8 cellular contexts compared by ENCODE assay signal in the genomic region with DNA sequence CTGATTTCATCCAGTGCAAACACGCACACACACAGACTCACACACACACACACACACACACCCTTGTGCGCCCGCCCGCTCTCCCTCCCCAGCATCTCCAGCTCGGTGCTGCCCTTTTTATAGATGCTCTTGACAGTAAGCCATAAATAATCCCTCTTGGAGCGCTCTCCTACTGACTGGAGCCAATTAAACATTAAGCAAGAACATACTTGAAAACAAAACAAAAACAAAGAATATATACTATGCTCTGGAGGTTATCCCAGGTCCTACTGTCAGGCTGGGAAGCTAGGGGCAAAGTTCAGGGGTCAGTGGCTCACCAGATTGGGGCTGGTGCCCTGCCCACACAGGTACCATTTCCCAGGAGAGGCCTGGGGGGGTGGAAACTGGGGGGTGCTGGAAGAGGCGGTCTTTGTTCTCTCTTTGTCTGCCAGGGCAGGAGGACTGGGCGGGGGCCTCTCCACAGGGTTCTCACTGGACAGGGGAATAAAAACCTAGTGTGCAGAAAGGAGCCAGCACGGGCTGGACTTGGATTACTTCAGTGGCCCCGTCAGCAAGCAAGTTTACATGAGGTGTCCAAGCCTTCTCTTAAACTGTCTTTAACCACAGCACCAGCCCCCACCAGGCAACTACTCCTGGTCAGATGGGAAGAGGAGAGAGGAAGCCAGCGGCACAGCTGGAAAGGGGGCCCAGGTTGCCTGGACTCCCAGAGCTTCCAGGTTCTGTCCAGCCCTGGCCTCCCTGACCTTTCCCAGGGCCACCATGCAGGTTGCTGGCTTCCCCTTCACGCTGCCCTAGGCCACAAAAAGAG. TPM values are rescaled to one million over a fixed set of nuclear protein-coding genes. Genes with fewer than 3 reads are reported as not detected.
DNase-seq lines count a peak whose midpoint lies in the region; ATAC-seq and TF ChIP-seq lines count a peak whose summit lies in the region.

No MANE protein-coding gene starts in this region.

- no peaks in the 10 kb centered on the region for H3K9me3 ChIP-seq in RWPE2 (ENCODE audit: severe bottlenecking)
- no peaks in the 10 kb centered on the region for H3K9me3 ChIP-seq in right atrium auricular region

- POLR2A ChIA-PET in activated CD4-positive, alpha-beta T cell treated with anti-CD3 and anti-CD28 coated beads for 36 hours (lab: Charles Lee), result interaction anchor here (0.7 kb wide), 1 partner anchor 22 kb away, joined by 4 read pairs; no protein-coding TSS in a partner anchor

- H3K36me3 ChIP-seq in RWPE2 (ENCODE audit: low read depth), result no peaks in the 10 kb centered on the region
- no peaks in the 10 kb centered on the region for H3K36me3 ChIP-seq in right atrium auricular region

- H3K27ac Mint-ChIP-seq in activated CD4-positive, alpha-beta T cell treated with anti-CD3 and anti-CD28 coated beads for 36 hours, result peak overlapping the region; percentile 9
- H3K27ac Mint-ChIP-seq in activated CD4-positive, alpha-beta T cell treated with anti-CD3 and anti-CD28 coated beads, Interleukin-2, amount 10 ng/mL, durations not matched to agents 24 days and 14 days, result no peak overlapping the region
- H3K27ac Mint-ChIP-seq in stimulated activated naive B cell treated with anti-CD40 and anti-IgM and Interleukin-4, amounts not matched to agents 10 μg/mL and 1 μg/mL and 100 μg/mL, for 72 hours, result peak overlapping the region; percentile 86
- H3K27ac Mint-ChIP-seq in activated T-cell treated with anti-CD3 and anti-CD28 coated beads, Interleukin-2, amount 50 U/mL, for 72 hours, result no peak overlapping the region

- H3K4me3 ChIP-seq in RWPE2 (ENCODE audit: severe bottlenecking), result no peak overlapping the region
- H3K4me3 ChIP-seq in right atrium auricular region, result no peak overlapping the region

- no peak overlapping the region for H3K4me3 Mint-ChIP-seq in activated CD4-positive, alpha-beta T cell treated with anti-CD3 and anti-CD28 coated beads for 36 hours
- no peak overlapping the region for H3K4me3 Mint-ChIP-seq in activated CD4-positive, alpha-beta T cell treated with anti-CD3 and anti-CD28 coated beads, Interleukin-2, amount 10 ng/mL, durations not matched to agents 24 days and 14 days
- H3K4me3 Mint-ChIP-seq in stimulated activated naive B cell treated with anti-CD40 and anti-IgM and Interleukin-4, amounts not matched to agents 10 μg/mL and 1 μg/mL and 100 μg/mL, for 72 hours, result peak overlapping the region; percentile 62 to 63
- peak overlapping the region in 1 of 2 donors; percentile 50 for H3K4me3 Mint-ChIP-seq in activated T-cell treated with anti-CD3 and anti-CD28 coated beads, Interleukin-2, amount 50 U/mL, for 72 hours

- H3K27me3 Mint-ChIP-seq in activated CD4-positive, alpha-beta T cell treated with anti-CD3 and anti-CD28 coated beads for 36 hours, result no peaks in the 10 kb centered on the region
- H3K27me3 Mint-ChIP-seq in activated CD4-positive, alpha-beta T cell treated with anti-CD3 and anti-CD28 coated beads, Interleukin-2, amount 10 ng/mL, durations not matched to agents 24 days and 14 days, result no peaks in the 10 kb centered on the region
- no peaks in the 10 kb centered on the region for H3K27me3 Mint-ChIP-seq in stimulated activated naive B cell treated with anti-CD40 and anti-IgM and Interleukin-4, amounts not matched to agents 10 μg/mL and 1 μg/mL and 100 μg/mL, for 72 hours
- no peaks in the 10 kb centered on the region for H3K27me3 Mint-ChIP-seq in activated T-cell treated with anti-CD3 and anti-CD28 coated beads, Interleukin-2, amount 50 U/mL, for 72 hours (ENCODE audit: low read depth)

- ATAC-seq in activated CD4-positive, alpha-beta T cell treated with anti-CD3 and anti-CD28 coated beads for 36 hours, result no peak
- peak; percentile 5; the same call in 1 of the 3 replicates for ATAC-seq in RWPE2 (ENCODE audit: low read depth)
- peak in 1 of 2 donors; percentile 5 for ATAC-seq in stimulated activated naive B cell treated with anti-CD40 and anti-IgM and Interleukin-4, amounts not matched to agents 10 μg/mL and 1 μg/mL and 100 μg/mL, for 72 hours (replicated peaks)
- no peak for ATAC-seq in GM18858 (IDR thresholded peaks at IDR 0.05; ENCODE audit: unreplicated experiment)
- ATAC-seq in activated T-cell treated with anti-CD3 and anti-CD28 coated beads, Interleukin-2, amount 50 U/mL, for 72 hours (replicated peaks in 1 of 2), result no peak
- no peak for ATAC-seq in HG02610 (IDR thresholded peaks at IDR 0.05; ENCODE audit: unreplicated experiment)

- H3K27ac ChIP-seq in RWPE2 (ENCODE audit: poor library complexity, severe bottlenecking) (no peak overlapping the region), right atrium auricular region (peak overlapping the region; percentile 79 to 81)

- DNase-seq in activated CD4-positive, alpha-beta T cell treated with anti-CD3 and anti-CD28 coated beads for 36 hours, result no peak
- no peak for DNase-seq in activated CD4-positive, alpha-beta T cell treated with anti-CD3 and anti-CD28 coated beads, Interleukin-2, amount 10 ng/mL, durations not matched to agents 24 days and 14 days
- DNase-seq in RWPE2 (ENCODE audit: low spot score) (no peak), right atrium auricular region (ENCODE audit: low spot score) (peak; percentile 77)
- DNase-seq in stimulated activated naive B cell treated with anti-CD40 and anti-IgM and Interleukin-4, amounts not matched to agents 10 μg/mL and 1 μg/mL and 100 μg/mL, for 72 hours, result no peak
- DNase-seq in activated T-cell treated with anti-CD3 and anti-CD28 coated beads, Interleukin-2, amount 50 U/mL, for 72 hours, result no peak

- intact Hi-C loops in activated CD4-positive, alpha-beta T cell treated with anti-CD3 and anti-CD28 coated beads for 36 hours (cut with DNase I, micrococcal nuclease), result no loop called here
- intact Hi-C loops in activated CD4-positive, alpha-beta T cell treated with anti-CD3 and anti-CD28 coated beads, Interleukin-2, amount 10 ng/mL, durations not matched to agents 24 days and 14 days (cut with micrococcal nuclease), result no loop called here

- H3K36me3 Mint-ChIP-seq in activated CD4-positive, alpha-beta T cell treated with anti-CD3 and anti-CD28 coated beads for 36 hours (ENCODE audit: low read depth), result peaks cover 4% of the 10 kb centered on the region
- peaks cover 14% of the 10 kb centered on the region for H3K36me3 Mint-ChIP-seq in activated CD4-positive, alpha-beta T cell treated with anti-CD3 and anti-CD28 coated beads, Interleukin-2, amount 10 ng/mL, durations not matched to agents 24 days and 14 days (ENCODE audit: low read depth)
- peaks cover 75 to 80% of the 10 kb centered on the region in 2 donors for H3K36me3 Mint-ChIP-seq in stimulated activated naive B cell treated with anti-CD40 and anti-IgM and Interleukin-4, amounts not matched to agents 10 μg/mL and 1 μg/mL and 100 μg/mL, for 72 hours
- H3K36me3 Mint-ChIP-seq in activated T-cell treated with anti-CD3 and anti-CD28 coated beads, Interleukin-2, amount 50 U/mL, for 72 hours (ENCODE audit: insufficient read depth in 2 of 2), result peaks cover 0 to 5% of the 10 kb centered on the region in 2 donors

- H3K4me1 ChIP-seq in RWPE2 (ENCODE audit: insufficient read depth, poor library complexity, severe bottlenecking), result peaks cover 16% of the 10 kb centered on the region
- H3K4me1 ChIP-seq in right atrium auricular region, result peaks cover 0 to 75% of the 10 kb centered on the region in 2 donors

- H3K9me3 Mint-ChIP-seq in activated CD4-positive, alpha-beta T cell treated with anti-CD3 and anti-CD28 coated beads for 36 hours (ENCODE audit: low read depth), result no peaks in the 10 kb centered on the region
- no peaks in the 10 kb centered on the region for H3K9me3 Mint-ChIP-seq in activated CD4-positive, alpha-beta T cell treated with anti-CD3 and anti-CD28 coated beads, Interleukin-2, amount 10 ng/mL, durations not matched to agents 24 days and 14 days
- H3K9me3 Mint-ChIP-seq in stimulated activated naive B cell treated with anti-CD40 and anti-IgM and Interleukin-4, amounts not matched to agents 10 μg/mL and 1 μg/mL and 100 μg/mL, for 72 hours, result no peaks in the 10 kb centered on the region
- H3K9me3 Mint-ChIP-seq in activated T-cell treated with anti-CD3 and anti-CD28 coated beads, Interleukin-2, amount 50 U/mL, for 72 hours, result no peaks in the 10 kb centered on the region

- TF ChIP-seq CTCF in RWPE2 (IDR thresholded peaks at IDR 0.05; ENCODE audit: poor library complexity, severe bottlenecking) (no peak), right atrium auricular region (IDR thresholded peaks at IDR 0.05) (no peak)

- CTCF ChIA-PET in activated CD4-positive, alpha-beta T cell treated with anti-CD3 and anti-CD28 coated beads for 36 hours (lab: Charles Lee), result interaction anchor here (3.9 kb wide), 1 partner anchor 12 kb away, joined by 37 read pairs; no protein-coding TSS in a partner anchor

- no peaks in the 10 kb centered on the region for H3K27me3 ChIP-seq in RWPE2 (ENCODE audit: insufficient read depth, poor library complexity, severe bottlenecking)
- H3K27me3 ChIP-seq in right atrium auricular region, result no peaks in the 10 kb centered on the region

- H3K4me1 Mint-ChIP-seq in activated CD4-positive, alpha-beta T cell treated with anti-CD3 and anti-CD28 coated beads for 36 hours, result peaks cover 29% of the 10 kb centered on the region
- peaks cover 39% of the 10 kb centered on the region for H3K4me1 Mint-ChIP-seq in activated CD4-positive, alpha-beta T cell treated with anti-CD3 and anti-CD28 coated beads, Interleukin-2, amount 10 ng/mL, durations not matched to agents 24 days and 14 days
- H3K4me1 Mint-ChIP-seq in stimulated activated naive B cell treated with anti-CD40 and anti-IgM and Interleukin-4, amounts not matched to agents 10 μg/mL and 1 μg/mL and 100 μg/mL, for 72 hours, result peaks cover 53 to 91% of the 10 kb centered on the region in 2 donors
- H3K4me1 Mint-ChIP-seq in activated T-cell treated with anti-CD3 and anti-CD28 coated beads, Interleukin-2, amount 50 U/mL, for 72 hours (ENCODE audit: low read depth), result peaks cover 46% of the 10 kb centered on the region

RNA-seq across cellular contexts. Expression of a gene that starts 16.1 kb away (rescaled TPM):
- total RNA-seq in activated CD4-positive, alpha-beta T cell treated with anti-CD3 and anti-CD28 coated beads for 36 hours, result 1 to 10 TPM; 7.6 to 8.4 TPM
- total RNA-seq in activated CD4-positive, alpha-beta T cell treated with anti-CD3 and anti-CD28 coated beads, Interleukin-2, amount 10 ng/mL, durations not matched to agents 24 days and 14 days, result 8.4 and 9.1 TPM in 2 replicates
- total RNA-seq in right atrium auricular region, result 1 to 10 TPM; 1.3 to 3.0 TPM
- total RNA-seq in activated T-cell treated with anti-CD3 and anti-CD28 coated beads, Interleukin-2, amount 50 U/mL, for 72 hours, result 10 to 100 TPM; 23.7 to 25.9 TPM

RNA-seq across cellular contexts. Expression of a gene that starts 53.6 kb away (rescaled TPM):
- 100 to 1,000 TPM; 124 to 157 TPM for total RNA-seq in activated CD4-positive, alpha-beta T cell treated with anti-CD3 and anti-CD28 coated beads for 36 hours
- total RNA-seq in activated CD4-positive, alpha-beta T cell treated with anti-CD3 and anti-CD28 coated beads, Interleukin-2, amount 10 ng/mL, durations not matched to agents 24 days and 14 days, result 153 and 155 TPM in 2 replicates
- 100 to 1,000 TPM; 255 to 283 TPM for total RNA-seq in right atrium auricular region
- 100 to 1,000 TPM; 102 to 117 TPM for total RNA-seq in activated T-cell treated with anti-CD3 and anti-CD28 coated beads, Interleukin-2, amount 50 U/mL, for 72 hours

Comparison
In these comparisons a context has a peak if more than half of its experiments do, and no peak if none do; other contexts are left out.
1. H3K27ac Mint-ChIP-seq: peak in activated CD4-positive, alpha-beta T cell treated with anti-CD3 and anti-CD28 coated beads for 36 hours (single experiment) and stimulated activated naive B cell treated with anti-CD40 and anti-IgM and Interleukin-4, amounts not matched to agents 10 μg/mL and 1 μg/mL and 100 μg/mL, for 72 hours (single experiment); none in activated CD4-positive, alpha-beta T cell treated with anti-CD3 and anti-CD28 coated beads, Interleukin-2, amount 10 ng/mL, durations not matched to agents 24 days and 14 days (single experiment) and activated T-cell treated with anti-CD3 and anti-CD28 coated beads, Interleukin-2, amount 50 U/mL, for 72 hours (single experiment).
2. H3K4me3 Mint-ChIP-seq: peak in stimulated activated naive B cell treated with anti-CD40 and anti-IgM and Interleukin-4, amounts not matched to agents 10 μg/mL and 1 μg/mL and 100 μg/mL, for 72 hours (2 of 2); none in activated CD4-positive, alpha-beta T cell treated with anti-CD3 and anti-CD28 coated beads for 36 hours (single experiment) and activated CD4-positive, alpha-beta T cell treated with anti-CD3 and anti-CD28 coated beads, Interleukin-2, amount 10 ng/mL, durations not matched to agents 24 days and 14 days (single experiment).